ENCODE assay signal across 6 cellular contexts in the genomic region with DNA sequence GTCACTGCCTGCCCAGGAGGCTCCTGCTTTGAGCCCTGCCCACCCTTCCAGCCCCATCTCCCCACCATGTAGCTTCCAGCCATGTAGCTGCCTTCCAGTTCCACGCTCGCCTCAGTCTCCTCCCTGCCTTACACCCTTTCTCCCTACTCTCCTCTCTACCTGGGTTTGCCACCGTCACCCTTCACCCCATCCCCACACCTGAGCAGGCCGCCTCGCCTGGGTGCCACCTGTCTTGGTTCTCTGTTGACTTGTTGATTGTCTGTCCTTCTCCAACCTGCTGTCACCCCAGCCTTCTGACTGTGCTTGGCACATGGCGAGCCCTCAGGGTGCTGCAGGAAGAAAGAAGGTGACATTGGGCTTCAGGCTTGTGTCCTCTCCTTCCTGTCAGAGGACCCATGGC. TPM values are rescaled to one million over a fixed set of nuclear protein-coding genes. Genes with fewer than 3 reads are reported as not detected.
"Had no signal": no experiment of that assay in that cellular context is flagged by ENCODE, and none has a peak within 500 bp of the region (broad histone marks: within the 10 kb centered on the region; RNA-seq: fewer than 3 reads in every experiment).

No MANE protein-coding gene starts in this region.

RNA-seq across cellular contexts. Expression of a gene that starts 3.7 kb away (rescaled TPM):
- total RNA-seq: foreskin keratinocyte, heart left ventricle, hepatocyte, left lobe of liver, left ventricle myocardium inferior, mesenteric fat pad had no signal
